In genomic region chr6:113488812-113489685, GRCh38 we compare ENCODE assay signal across 19 cellular contexts.
DNase-seq lines count a peak whose midpoint lies in the region; ATAC-seq and TF ChIP-seq lines count a peak whose summit lies in the region.
"Had no signal": no experiment of that assay in that cellular context is flagged by ENCODE, and none has a peak within 500 bp of the region (broad histone marks: within the 10 kb centered on the region; RNA-seq: fewer than 3 reads in every experiment).

No MANE protein-coding gene starts in this region.

- no peak overlapping the region for H3K4me2 ChIP-seq in H9 (ENCODE audit: insufficient read depth, insufficient read length, low read length)
- H3K4me2 ChIP-seq in PC-3 (ENCODE audit: low read length) = no peak overlapping the region

- H3K9me2 ChIP-seq in PC-3 (replicated peaks; ENCODE audit: low read length) = no peaks in the 10 kb centered on the region

- no peaks in the 10 kb centered on the region for H3K9me3 Mint-ChIP-seq in H9
- no peaks in the 10 kb centered on the region for H3K9me3 Mint-ChIP-seq in activated CD4-positive, alpha-beta T cell treated with anti-CD3 and anti-CD28 coated beads, Interleukin-2, amount 10 ng/mL, durations not matched to agents 24 days and 14 days
- H3K9me3 Mint-ChIP-seq in stimulated activated memory B cell treated with anti-CD40 and anti-IgM and Interleukin-4, amounts not matched to agents 10 μg/mL and 1 μg/mL and 100 μg/mL, for 72 hours = no peaks in the 10 kb centered on the region
- H3K9me3 Mint-ChIP-seq: effector memory CD8-positive, alpha-beta T cell had no signal

- H3K4me3 ChIP-seq in A673 (ENCODE audit: low read depth, low read length, poor library complexity, severe bottlenecking) (no peak overlapping the region), PC-3 (ENCODE audit: low read length) (no peak overlapping the region)
- H3K4me3 ChIP-seq: heart right ventricle, lung, vagina had no signal

- H3K14ac ChIP-seq in H9 (ENCODE audit: insufficient read depth, low read length) = no peak overlapping the region

- H4K91ac ChIP-seq in H9 (ENCODE audit: insufficient read length, low read depth, low read length) = no peak overlapping the region

- H3K79me1 ChIP-seq in H9 (ENCODE audit: insufficient read depth, low read depth, low read length, poor library complexity, severe bottlenecking) = no peaks in the 10 kb centered on the region

- DNase-seq in A673 (ENCODE audit: low spot score) = no peak
- no peak for DNase-seq in H9
- no peak for DNase-seq in PC-3
- no peak for DNase-seq in foreskin keratinocyte
- DNase-seq in activated effector memory CD4-positive, alpha-beta T cell treated with anti-CD3 and anti-CD28 coated beads, Interleukin-2, amount 50 U/mL, for 16 hours = no peak
- no peak for DNase-seq in activated CD4-positive, alpha-beta T cell treated with anti-CD3 and anti-CD28 coated beads, Interleukin-2, amount 10 ng/mL, durations not matched to agents 24 days and 14 days
- DNase-seq: activated T-cell treated with anti-CD3 and anti-CD28 coated beads, Interleukin-2, amount 50 U/mL, for 1 hour; aorta; DMS79; effector memory CD8-positive, alpha-beta T cell; heart right ventricle; MM.1S; NCI-H446; occipital lobe had no signal

- TF ChIP-seq CTCF in A673 (conservative IDR thresholded peaks at IDR 0.05; ENCODE audit: low read depth, low read length) = peak; percentile 46; the same call in 1 of the 2 replicates
- peak; percentile 79 for TF ChIP-seq CTCF in H9 (conservative IDR thresholded peaks at IDR 0.05)
- peak; percentile 33; the same call in 1 of the 2 replicates for TF ChIP-seq CTCF in PC-3 (conservative IDR thresholded peaks at IDR 0.05; ENCODE audit: low read depth, low read length)
- TF ChIP-seq CTCF in foreskin keratinocyte (conservative IDR thresholded peaks at IDR 0.05) = peak; percentile 32

- no peak overlapping the region for H3K9ac ChIP-seq in H9 (ENCODE audit: extremely low read depth, insufficient read length, low read length)
- H3K9ac ChIP-seq in PC-3 (ENCODE audit: low read length) = no peak overlapping the region

- H2AK5ac ChIP-seq in H9 (ENCODE audit: insufficient read length, low read length) = no peak overlapping the region

- H3K36me3 ChIP-seq in A673 (ENCODE audit: insufficient read depth, low read length, poor library complexity, severe bottlenecking) = no peaks in the 10 kb centered on the region
- no peaks in the 10 kb centered on the region for H3K36me3 ChIP-seq in PC-3 (ENCODE audit: low read depth, low read length)
- H3K36me3 ChIP-seq: heart right ventricle, vagina had no signal

- no peak overlapping the region for H2BK120ac ChIP-seq in H9 (ENCODE audit: low read depth, low read length, poor library complexity, severe bottlenecking)

- no peak overlapping the region for H4K8ac ChIP-seq in H9 (replicated peaks; ENCODE audit: insufficient read length, low read depth, low read length)

- no peak overlapping the region for H3K4ac ChIP-seq in H9 (ENCODE audit: low read depth, low read length)

- H3K27ac ChIP-seq in A673 (ENCODE audit: low read depth, low read length, poor library complexity, severe bottlenecking) (no peak overlapping the region), H9 (ENCODE audit: insufficient read length, low read depth, low read length) (no peak overlapping the region), PC-3 (ENCODE audit: low read length) (no peak overlapping the region), foreskin keratinocyte (no peak overlapping the region)
- H3K27ac ChIP-seq: vagina, VCaP had no signal

- no peak overlapping the region for H2BK12ac ChIP-seq in H9 (ENCODE audit: insufficient read length, low read depth, low read length)

- H3K9me3 ChIP-seq in A673 (ENCODE audit: low read depth, low read length, poor library complexity, severe bottlenecking) = no peaks in the 10 kb centered on the region
- H3K9me3 ChIP-seq in H9 (ENCODE audit: control insufficient read depth, low read depth, low read length) = no peaks in the 10 kb centered on the region
- H3K9me3 ChIP-seq in PC-3 (ENCODE audit: low read length) = no peaks in the 10 kb centered on the region
- H3K9me3 ChIP-seq: heart right ventricle, vagina had no signal

- BruUV-seq in A673 (replicated peaks; lab: Mats Ljungman, UMichigan) (no TSS peak), PC-3 (replicated peaks; lab: Mats Ljungman, UMichigan) (no TSS peak)

- no peaks in the 10 kb centered on the region for H3F3A ChIP-seq in PC-3 (ENCODE audit: low read length, unreplicated experiment)

- WGBS in H9 (ENCODE audit: extremely low coverage, insufficient read length, low lambda C conversion rate) = no CpG with 5 or more reads among the region's 4 CpGs

- intact Hi-C loops in A673 (cut with micrococcal nuclease; ENCODE audit: unreplicated experiment) = no loop called here
- intact Hi-C loops in PC-3 (cut with micrococcal nuclease) = loop anchor here (10.0 kb wide), 1 partner anchor 704 kb away; no protein-coding TSS in a partner anchor
- intact Hi-C loops in activated CD4-positive, alpha-beta T cell treated with anti-CD3 and anti-CD28 coated beads, Interleukin-2, amount 10 ng/mL, durations not matched to agents 24 days and 14 days (cut with micrococcal nuclease) = no loop called here

- POLR2A ChIA-PET in A673 (lab: Charles Lee; ENCODE audit: low non-redundant PET) = no interaction called here
- POLR2A ChIA-PET in PC-3 (lab: Charles Lee; ENCODE audit: unreplicated experiment) = no interaction called here

- no peak overlapping the region for H2BK20ac ChIP-seq in H9 (ENCODE audit: low read depth, low read length, poor library complexity, severe bottlenecking)

- no peak overlapping the region for H3K4me3 Mint-ChIP-seq in H9
- no peak overlapping the region for H3K4me3 Mint-ChIP-seq in activated CD4-positive, alpha-beta T cell treated with anti-CD3 and anti-CD28 coated beads, Interleukin-2, amount 10 ng/mL, durations not matched to agents 24 days and 14 days
- no peak overlapping the region for H3K4me3 Mint-ChIP-seq in stimulated activated memory B cell treated with anti-CD40 and anti-IgM and Interleukin-4, amounts not matched to agents 10 μg/mL and 1 μg/mL and 100 μg/mL, for 72 hours
- H3K4me3 Mint-ChIP-seq: effector memory CD8-positive, alpha-beta T cell had no signal

- ATAC-seq in PC-3 = no peak
- no peak for ATAC-seq in foreskin keratinocyte
- no peak for ATAC-seq in HG02763 (IDR thresholded peaks at IDR 0.05; ENCODE audit: unreplicated experiment)
- no peak for ATAC-seq in stimulated activated memory B cell treated with anti-CD40 and anti-IgM and Interleukin-4, amounts not matched to agents 10 μg/mL and 1 μg/mL and 100 μg/mL, for 72 hours
- ATAC-seq: effector memory CD8-positive, alpha-beta T cell; heart right ventricle had no signal

- no peak overlapping the region for H3K56ac ChIP-seq in H9 (ENCODE audit: insufficient read length, low read depth, low read length)

- H3K23ac ChIP-seq in H9 (ENCODE audit: insufficient read length, low read depth, low read length) = no peak overlapping the region

- H3K27ac Mint-ChIP-seq in H9 = no peak overlapping the region
- no peak overlapping the region for H3K27ac Mint-ChIP-seq in activated CD4-positive, alpha-beta T cell treated with anti-CD3 and anti-CD28 coated beads, Interleukin-2, amount 10 ng/mL, durations not matched to agents 24 days and 14 days
- H3K27ac Mint-ChIP-seq in stimulated activated memory B cell treated with anti-CD40 and anti-IgM and Interleukin-4, amounts not matched to agents 10 μg/mL and 1 μg/mL and 100 μg/mL, for 72 hours = no peak overlapping the region
- H3K27ac Mint-ChIP-seq: effector memory CD8-positive, alpha-beta T cell had no signal

- CTCF ChIA-PET in A673 (lab: Charles Lee) = no interaction called here
- CTCF ChIA-PET in PC-3 (lab: Charles Lee) = no interaction called here

- no peak overlapping the region for H3K18ac ChIP-seq in H9 (ENCODE audit: insufficient read length, low read depth, low read length)

- no peaks in the 10 kb centered on the region for H3K4me1 Mint-ChIP-seq in H9
- no peaks in the 10 kb centered on the region for H3K4me1 Mint-ChIP-seq in activated CD4-positive, alpha-beta T cell treated with anti-CD3 and anti-CD28 coated beads, Interleukin-2, amount 10 ng/mL, durations not matched to agents 24 days and 14 days
- peaks cover 5% of the 10 kb centered on the region for H3K4me1 Mint-ChIP-seq in stimulated activated memory B cell treated with anti-CD40 and anti-IgM and Interleukin-4, amounts not matched to agents 10 μg/mL and 1 μg/mL and 100 μg/mL, for 72 hours

- H3K27me3 ChIP-seq in A673 (replicated peaks; ENCODE audit: insufficient read depth, low read depth, low read length, poor library complexity) = no peaks in the 10 kb centered on the region
- no peaks in the 10 kb centered on the region for H3K27me3 ChIP-seq in H9 (ENCODE audit: insufficient read depth, low read length)
- no peaks in the 10 kb centered on the region for H3K27me3 ChIP-seq in PC-3 (ENCODE audit: low read length)
- no peaks in the 10 kb centered on the region for H3K27me3 ChIP-seq in foreskin keratinocyte
- H3K27me3 ChIP-seq: heart right ventricle, vagina had no signal

- no peaks in the 10 kb centered on the region for H3K36me3 Mint-ChIP-seq in H9 (ENCODE audit: insufficient read depth in 1 of 3, low read depth in 3 of 3)
- no peaks in the 10 kb centered on the region for H3K36me3 Mint-ChIP-seq in activated CD4-positive, alpha-beta T cell treated with anti-CD3 and anti-CD28 coated beads, Interleukin-2, amount 10 ng/mL, durations not matched to agents 24 days and 14 days (ENCODE audit: low read depth)
- H3K36me3 Mint-ChIP-seq in stimulated activated memory B cell treated with anti-CD40 and anti-IgM and Interleukin-4, amounts not matched to agents 10 μg/mL and 1 μg/mL and 100 μg/mL, for 72 hours = no peaks in the 10 kb centered on the region

- no peak overlapping the region for H2BK15ac ChIP-seq in H9 (ENCODE audit: low read depth, low read length)

- no peak overlapping the region for H2BK5ac ChIP-seq in H9 (ENCODE audit: insufficient read length, low read length)

- H3K27me3 Mint-ChIP-seq in H9 (ENCODE audit: low read depth) = no peaks in the 10 kb centered on the region; the same call in none of the 2 replicates
- no peaks in the 10 kb centered on the region for H3K27me3 Mint-ChIP-seq in activated CD4-positive, alpha-beta T cell treated with anti-CD3 and anti-CD28 coated beads, Interleukin-2, amount 10 ng/mL, durations not matched to agents 24 days and 14 days
- H3K27me3 Mint-ChIP-seq in stimulated activated memory B cell treated with anti-CD40 and anti-IgM and Interleukin-4, amounts not matched to agents 10 μg/mL and 1 μg/mL and 100 μg/mL, for 72 hours = no peaks in the 10 kb centered on the region
- H3K27me3 Mint-ChIP-seq: effector memory CD8-positive, alpha-beta T cell had no signal

- no peak overlapping the region for H2AFZ ChIP-seq in H9 (ENCODE audit: low read length)
- H2AFZ ChIP-seq in PC-3 (ENCODE audit: low read length) = no peak overlapping the region

- H3K79me2 ChIP-seq in H9 (ENCODE audit: insufficient read depth, low read length) = no peaks in the 10 kb centered on the region
- H3K79me2 ChIP-seq in PC-3 (ENCODE audit: low read length) = no peaks in the 10 kb centered on the region

- H3K23me2 ChIP-seq in H9 (ENCODE audit: insufficient read length, low read depth, low read length, poor library complexity, severe bottlenecking) = no peaks in the 10 kb centered on the region

- H3K4me1 ChIP-seq in A673 (ENCODE audit: insufficient read depth, low read length, poor library complexity, severe bottlenecking) (no peaks in the 10 kb centered on the region), H9 (ENCODE audit: insufficient read depth, low read length) (no peaks in the 10 kb centered on the region), PC-3 (ENCODE audit: insufficient read depth, low read length) (0 out of 2 replicates have a peak, but pooled peaks cover 5% of the 10 kb centered on the region), foreskin keratinocyte (no peaks in the 10 kb centered on the region)
- H3K4me1 ChIP-seq: vagina had no signal

- H4K20me1 ChIP-seq in H9 (ENCODE audit: control insufficient read depth, insufficient read depth, insufficient read length) (no peaks in the 10 kb centered on the region), PC-3 (ENCODE audit: low read length) (no peaks in the 10 kb centered on the region)

- no peak overlapping the region for H4K5ac ChIP-seq in H9 (ENCODE audit: insufficient read length, low read depth, low read length)

- no peak overlapping the region for H3T11ph ChIP-seq in H9 (ENCODE audit: low read length)
